ENCODE assay signal across 2 cellular contexts in the genomic region with DNA sequence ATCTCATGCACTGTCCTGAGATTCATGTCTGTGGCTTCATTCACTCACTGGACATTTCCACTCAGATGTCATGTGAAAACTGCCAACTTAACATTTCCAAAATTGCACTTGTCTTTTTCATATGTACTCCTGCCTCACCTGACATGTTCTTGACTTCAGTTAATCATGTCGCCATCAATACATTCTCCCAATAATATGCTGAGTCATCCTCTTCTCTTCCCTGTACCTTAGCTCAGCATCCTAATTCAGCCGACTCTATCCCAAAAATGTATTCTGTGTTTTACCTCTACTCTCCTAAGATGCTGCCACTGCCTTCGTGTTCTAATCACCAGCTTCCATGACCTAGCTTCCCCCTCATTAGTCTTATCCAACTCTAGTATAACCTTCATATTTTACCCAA.
TF ChIP-seq lines count a peak whose summit lies in the region.

No MANE protein-coding gene starts in this region.

TF ChIP-seq in A549, 52 proteins besides CTCF, POLR2A, EP300 and RAD21 (continued from another document):
- no peak for TF ChIP-seq E2F6 (IDR thresholded peaks at IDR 0.05; ENCODE audit: borderline replicate concordance, low read depth)
- TF ChIP-seq, protein P1, sequence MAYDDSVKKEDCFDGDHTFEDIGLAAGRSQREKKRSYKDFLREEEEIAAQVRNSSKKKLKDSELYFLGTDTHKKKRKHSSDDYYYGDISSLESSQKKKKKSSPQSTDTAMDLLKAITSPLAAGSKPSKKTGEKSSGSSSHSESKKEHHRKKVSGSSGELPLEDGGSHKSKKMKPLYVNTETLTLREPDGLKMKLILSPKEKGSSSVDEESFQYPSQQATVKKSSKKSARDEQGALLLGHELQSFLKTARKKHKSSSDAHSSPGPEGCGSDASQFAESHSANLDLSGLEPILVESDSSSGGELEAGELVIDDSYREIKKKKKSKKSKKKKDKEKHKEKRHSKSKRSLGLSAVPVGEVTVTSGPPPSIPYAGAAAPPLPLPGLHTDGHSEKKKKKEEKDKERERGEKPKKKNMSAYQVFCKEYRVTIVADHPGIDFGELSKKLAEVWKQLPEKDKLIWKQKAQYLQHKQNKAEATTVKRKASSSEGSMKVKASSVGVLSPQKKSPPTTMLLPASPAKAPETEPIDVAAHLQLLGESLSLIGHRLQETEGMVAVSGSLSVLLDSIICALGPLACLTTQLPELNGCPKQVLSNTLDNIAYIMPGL (CRISPR knock-in tag; IDR thresholded peaks at IDR 0.05; ENCODE audit: borderline replicate concordance) = no peak
- TF ChIP-seq NFE2L2 (conservative IDR thresholded peaks at IDR 0.05; ENCODE audit: low read length) = peak; percentile 97
- TF ChIP-seq MAFK (IDR thresholded peaks at IDR 0.05; ENCODE audit: partially characterized antibody) = peak; percentile 95

TF ChIP-seq in IMR-90, 13 proteins besides CTCF, POLR2A, EP300 and RAD21:
- TF ChIP-seq USF2 (IDR thresholded peaks at IDR 0.05; ENCODE audit: low read depth, low read length) = no peak
- TF ChIP-seq, protein P2, sequence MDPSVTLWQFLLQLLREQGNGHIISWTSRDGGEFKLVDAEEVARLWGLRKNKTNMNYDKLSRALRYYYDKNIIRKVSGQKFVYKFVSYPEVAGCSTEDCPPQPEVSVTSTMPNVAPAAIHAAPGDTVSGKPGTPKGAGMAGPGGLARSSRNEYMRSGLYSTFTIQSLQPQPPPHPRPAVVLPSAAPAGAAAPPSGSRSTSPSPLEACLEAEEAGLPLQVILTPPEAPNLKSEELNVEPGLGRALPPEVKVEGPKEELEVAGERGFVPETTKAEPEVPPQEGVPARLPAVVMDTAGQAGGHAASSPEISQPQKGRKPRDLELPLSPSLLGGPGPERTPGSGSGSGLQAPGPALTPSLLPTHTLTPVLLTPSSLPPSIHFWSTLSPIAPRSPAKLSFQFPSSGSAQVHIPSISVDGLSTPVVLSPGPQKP (IDR thresholded peaks at IDR 0.05; ENCODE audit: borderline replicate concordance, low read depth, low read length) = no peak
- TF ChIP-seq RCOR1 (IDR thresholded peaks at IDR 0.05; ENCODE audit: insufficient replicate concordance, low read length) = no peak
- TF ChIP-seq BHLHE40 (IDR thresholded peaks at IDR 0.05; ENCODE audit: low read depth, low read length) = no peak
- TF ChIP-seq CEBPB (IDR thresholded peaks at IDR 0.05; ENCODE audit: low read depth, low read length) = no peak
- TF ChIP-seq NFE2L2 (IDR thresholded peaks at IDR 0.05; ENCODE audit: low read depth, low read length) = peak; percentile 98
- TF ChIP-seq MAFK (IDR thresholded peaks at IDR 0.05; ENCODE audit: low read depth, low read length) = peak; percentile 91
- TF ChIP-seq RFX5 (IDR thresholded peaks at IDR 0.05; ENCODE audit: low read depth, low read length) = no peak
- TF ChIP-seq MXI1 (IDR thresholded peaks at IDR 0.05; ENCODE audit: borderline replicate concordance, low read depth, low read length) = no peak
- TF ChIP-seq SMC3 (IDR thresholded peaks at IDR 0.05; ENCODE audit: low read depth, low read length) = no peak
